In the genomic region with DNA sequence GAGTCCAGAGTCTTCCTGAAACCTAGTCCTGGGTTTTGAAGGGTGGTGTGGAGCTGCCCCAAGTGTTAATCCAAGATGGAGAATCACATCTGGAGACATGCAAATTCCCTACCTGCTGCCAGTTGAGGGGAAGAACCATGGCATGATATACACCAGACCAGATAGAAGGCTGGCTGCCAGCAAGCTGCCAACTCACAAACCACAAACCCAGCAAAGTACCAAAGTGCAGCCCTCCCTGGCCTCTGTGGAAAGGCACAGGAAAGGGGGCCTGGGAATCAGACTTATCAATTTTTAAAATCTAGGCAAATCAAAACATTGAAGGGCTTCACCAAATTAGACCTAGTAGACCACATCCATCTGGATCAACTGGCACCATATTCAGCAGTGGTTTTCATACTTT, we compare ENCODE assay signal across 30 cellular contexts.
"Had no signal": no experiment of that assay in that cellular context is flagged by ENCODE, and none has a peak within 500 bp of the region (broad histone marks: within the 10 kb centered on the region; RNA-seq: fewer than 3 reads in every experiment).

No MANE protein-coding gene starts in this region.

- H3K36me3 Mint-ChIP-seq: activated naive CD4-positive, alpha-beta T cell treated with anti-CD3 and anti-CD28 coated beads, Interleukin-2, amount 50 U/mL, for 24 hours; activated naive CD8-positive, alpha-beta T cell treated with anti-CD3 and anti-CD28 coated beads for 36 hours had no signal

- DNase-seq: activated CD4-positive, alpha-beta T cell treated with anti-CD3 and anti-CD28 coated beads for 1 hour; activated CD4-positive, alpha-beta T cell treated with anti-CD3 and anti-CD28 coated beads for 4 hours; activated CD4-positive, alpha-beta T cell treated with anti-CD3 and anti-CD28 coated beads, Interleukin-2, amount 50 U/mL, for 1 hour; activated CD4-positive, alpha-beta T cell treated with anti-CD3 and anti-CD28 coated beads, Interleukin-2, amount 50 U/mL, for 48 hours; activated CD8-positive, alpha-beta memory T cell treated with anti-CD3 and anti-CD28 coated beads for 24 hours; activated CD8-positive, alpha-beta T cell treated with anti-CD3 and anti-CD28 coated beads for 36 hours; activated effector memory CD4-positive, alpha-beta T cell treated with anti-CD3 and anti-CD28 coated beads, Interleukin-2, amount 50 U/mL, for 16 hours; activated naive CD4-positive, alpha-beta T cell treated with anti-CD3 and anti-CD28 coated beads for 36 hours; activated naive CD8-positive, alpha-beta T cell treated with anti-CD3 and anti-CD28 coated beads for 36 hours; activated naive CD8-positive, alpha-beta T cell treated with anti-CD3 and anti-CD28 coated beads, Interleukin-2, amount 50 U/mL, for 24 hours; activated T-cell treated with anti-CD3 and anti-CD28 coated beads, Interleukin-2, amount 50 U/mL, for 48 hours; adrenal gland; amygdala; aorta; body of pancreas; caudate nucleus; cortex of kidney; dermis blood vessel endothelial cell; effector CD4-positive, alpha-beta T cell; effector memory CD8-positive, alpha-beta T cell; esophagus squamous epithelium; foreskin melanocyte; head of caudate nucleus; T-helper 2 cell had no signal

- H3K9me3 Mint-ChIP-seq: activated naive CD4-positive, alpha-beta T cell treated with anti-CD3 and anti-CD28 coated beads, Interleukin-2, amount 50 U/mL, for 24 hours; activated T-helper 1 cell treated with anti-CD3 and anti-CD28 coated beads, Interleukin-12 subunit alpha, Interleukin-12 subunit beta, Interleukin-2, Interleukin-4 antibody, amounts not matched to agents 30 ng/mL and 10 ng/mL and 1 ng/mL, durations not matched to agents 14 hours and 24 hours and 36 hours; effector memory CD8-positive, alpha-beta T cell had no signal

- H3K27ac ChIP-seq: adrenal gland, body of pancreas, epithelial cell of prostate, esophagus squamous epithelium, gastroesophageal sphincter had no signal

- H3K36me3 ChIP-seq: adrenal gland, esophagus squamous epithelium, gastroesophageal sphincter had no signal

- H3K4me1 ChIP-seq: adrenal gland, body of pancreas had no signal

- H3K9me3 ChIP-seq: adrenal gland had no signal

- H3K4me1 Mint-ChIP-seq: activated naive CD4-positive, alpha-beta T cell treated with anti-CD3 and anti-CD28 coated beads, Interleukin-2, amount 50 U/mL, for 24 hours; activated naive CD8-positive, alpha-beta T cell treated with anti-CD3 and anti-CD28 coated beads for 36 hours; activated naive CD8-positive, alpha-beta T cell treated with anti-CD3 and anti-CD28 coated beads, Interleukin-2, amount 50 U/mL, for 24 hours had no signal

- H3K27me3 ChIP-seq: adrenal gland, body of pancreas, esophagus squamous epithelium, gastroesophageal sphincter had no signal

- H3K4me3 ChIP-seq: adrenal gland, body of pancreas, esophagus squamous epithelium, gastroesophageal sphincter had no signal

- H3K4me3 Mint-ChIP-seq: activated CD8-positive, alpha-beta T cell treated with anti-CD3 and anti-CD28 coated beads for 36 hours; activated naive CD4-positive, alpha-beta T cell treated with anti-CD3 and anti-CD28 coated beads for 36 hours; activated naive CD4-positive, alpha-beta T cell treated with anti-CD3 and anti-CD28 coated beads, Interleukin-2, amount 50 U/mL, for 24 hours; activated naive CD8-positive, alpha-beta T cell treated with anti-CD3 and anti-CD28 coated beads for 36 hours; activated naive CD8-positive, alpha-beta T cell treated with anti-CD3 and anti-CD28 coated beads, Interleukin-2, amount 50 U/mL, for 24 hours; activated T-helper 1 cell treated with anti-CD3 and anti-CD28 coated beads, Interleukin-12 subunit alpha, Interleukin-12 subunit beta, Interleukin-2, Interleukin-4 antibody, amounts not matched to agents 30 ng/mL and 10 ng/mL and 1 ng/mL, durations not matched to agents 14 hours and 24 hours and 36 hours; effector memory CD8-positive, alpha-beta T cell; WTC11 had no signal

- H3K27ac Mint-ChIP-seq: activated CD8-positive, alpha-beta T cell treated with anti-CD3 and anti-CD28 coated beads for 36 hours; activated naive CD4-positive, alpha-beta T cell treated with anti-CD3 and anti-CD28 coated beads for 36 hours; activated naive CD4-positive, alpha-beta T cell treated with anti-CD3 and anti-CD28 coated beads, Interleukin-2, amount 50 U/mL, for 24 hours; activated naive CD8-positive, alpha-beta T cell treated with anti-CD3 and anti-CD28 coated beads for 36 hours; activated naive CD8-positive, alpha-beta T cell treated with anti-CD3 and anti-CD28 coated beads, Interleukin-2, amount 50 U/mL, for 24 hours; activated T-helper 1 cell treated with anti-CD3 and anti-CD28 coated beads, Interleukin-12 subunit alpha, Interleukin-12 subunit beta, Interleukin-2, Interleukin-4 antibody, amounts not matched to agents 30 ng/mL and 10 ng/mL and 1 ng/mL, durations not matched to agents 14 hours and 24 hours and 36 hours; activated T-helper 2 cell treated with anti-CD3 and anti-CD28 coated beads, Interferon-gamma antibody, Interleukin-2, Interleukin-4, amounts not matched to agents 10 μg/mL and 5 μg/mL and 100 μg/mL, durations not matched to agents 14 hours and 24 hours and 36 hours; effector memory CD8-positive, alpha-beta T cell; WTC11 had no signal

- ATAC-seq: activated CD8-positive, alpha-beta T cell treated with anti-CD3 and anti-CD28 coated beads for 36 hours; activated naive CD8-positive, alpha-beta T cell treated with anti-CD3 and anti-CD28 coated beads, Interleukin-2, amount 50 U/mL, for 24 hours; body of pancreas; effector memory CD8-positive, alpha-beta T cell; gastroesophageal sphincter; WTC11 had no signal
